Comparison of ENCODE assay signal across 18 cellular contexts in genomic region chr10:44358080-44358771, GRCh38. TPM values are rescaled to one million over a fixed set of nuclear protein-coding genes. Genes with fewer than 3 reads are reported as not detected.
DNase-seq lines count a peak whose midpoint lies in the region; ATAC-seq, FAIRE-seq and TF ChIP-seq lines count a peak whose summit lies in the region.
"Had no signal": no experiment of that assay in that cellular context is flagged by ENCODE, and none has a peak within 500 bp of the region (broad histone marks: within the 10 kb centered on the region; RNA-seq: fewer than 3 reads in every experiment).

No MANE protein-coding gene starts in this region.

- H4K5ac ChIP-seq in IMR-90 (ENCODE audit: low read depth, low read length) = no peak overlapping the region; the same call in 1 of the 2 replicates
- no peak overlapping the region for H4K5ac ChIP-seq in H1 (ENCODE audit: insufficient read length, low read depth, low read length)

- 0 out of 2 replicates have a peak, but pooled peaks cover 4% of the 10 kb centered on the region for H3K9me1 ChIP-seq in IMR-90 (ENCODE audit: insufficient read depth, low read length)

- no peak overlapping the region for H3K27ac ChIP-seq in IMR-90 (ENCODE audit: insufficient read depth, low read length)
- no peak overlapping the region for H3K27ac ChIP-seq in H1 (ENCODE audit: low read depth, low read length)

- CTCF ChIA-PET in IMR-90 (lab: Yijun Ruan, JAX) (interaction anchor here (1.1 kb wide), 1 partner anchor 19 kb away, joined by 3 read pairs; no protein-coding TSS in a partner anchor), H1 (lab: Charles Lee; ENCODE audit: partially characterized antibody) (interaction anchor here (0.7 to 6.3 kb wide), 11 partner anchors 10 to 159 kb away, joined by 3 to 43 read pairs (median 3); no protein-coding TSS in a partner anchor), GM10248 (lab: Yijun Ruan, JAX) (interaction anchor here (1.6 kb wide), 1 partner anchor 67 kb away, joined by 3 read pairs; no protein-coding TSS in a partner anchor)

- H3K27me3 ChIP-seq in IMR-90 (ENCODE audit: control insufficient read depth, insufficient read depth, low read length) = no peaks in the 10 kb centered on the region
- H3K27me3 ChIP-seq in H1 (replicated peaks in 1 of 4; ENCODE audit: control insufficient read depth in 3 of 4, extremely low read depth in 1 of 4, insufficient read depth in 3 of 4, low read length in 3 of 4) = no peaks in the 10 kb centered on the region; a peak in 1 of 7 replicates

- 0 out of 2 replicates have a peak overlapping the region, but pooled peaks have one; percentile 14 for H3K14ac ChIP-seq in IMR-90 (replicated peaks; ENCODE audit: low read depth, low read length)
- no peak overlapping the region for H3K14ac ChIP-seq in H1 (ENCODE audit: insufficient read length)

- H2BK120ac ChIP-seq in IMR-90 (ENCODE audit: low read depth, low read length) (no peak overlapping the region), H1 (replicated peaks; ENCODE audit: low read depth, low read length) (no peak overlapping the region)

- no peaks in the 10 kb centered on the region for H3K36me3 Mint-ChIP-seq in neural crest cell (ENCODE audit: low read depth)
- H3K36me3 Mint-ChIP-seq in activated CD4-positive, alpha-beta T cell treated with anti-CD3 and anti-CD28 coated beads, Interleukin-2, amount 10 ng/mL, durations not matched to agents 24 days and 14 days (ENCODE audit: low read depth) = no peaks in the 10 kb centered on the region
- H3K36me3 Mint-ChIP-seq: CD4-positive, alpha-beta memory T cell; IgD-negative memory B cell had no signal

- no peak overlapping the region for H4K91ac ChIP-seq in IMR-90 (ENCODE audit: insufficient read depth, low read depth, low read length)
- H4K91ac ChIP-seq in H1 (replicated peaks; ENCODE audit: insufficient read length, low read length) = peak overlapping the region; percentile 80

- ATAC-seq in IMR-90 (ENCODE audit: low read depth) (peak; percentile 28; the same call in 1 of the 2 replicates), GM18520 (IDR thresholded peaks at IDR 0.05; ENCODE audit: unreplicated experiment) (no peak), HG02973 (IDR thresholded peaks at IDR 0.05; ENCODE audit: unreplicated experiment) (no peak)

- H3K9me3 ChIP-seq in IMR-90 (ENCODE audit: control insufficient read depth, insufficient read depth, low read length) (no peaks in the 10 kb centered on the region), H1 (ENCODE audit: insufficient read depth in 2 of 2, low read depth in 1 of 2, low read length in 1 of 2) (no peaks in the 10 kb centered on the region)

- peak overlapping the region; percentile 7 for H3K27ac Mint-ChIP-seq in neural crest cell (ENCODE audit: unreplicated experiment)
- H3K27ac Mint-ChIP-seq in activated CD4-positive, alpha-beta T cell treated with anti-CD3 and anti-CD28 coated beads, Interleukin-2, amount 10 ng/mL, durations not matched to agents 24 days and 14 days = no peak overlapping the region
- H3K27ac Mint-ChIP-seq: IgD-negative memory B cell had no signal

- no peak overlapping the region for H2BK5ac ChIP-seq in IMR-90 (ENCODE audit: low read depth, low read length, poor library complexity, severe bottlenecking)
- no peak overlapping the region for H2BK5ac ChIP-seq in H1 (ENCODE audit: low read depth, low read length)

- no peak overlapping the region for H2AK5ac ChIP-seq in IMR-90 (ENCODE audit: low read depth, low read length)
- H2AK5ac ChIP-seq in H1 (ENCODE audit: low read depth, low read length) = no peak overlapping the region

- H3K4ac ChIP-seq in IMR-90 (ENCODE audit: low read depth, low read length) (no peak overlapping the region), H1 (replicated peaks; ENCODE audit: insufficient read length, low read depth, low read length) (no peak overlapping the region)

- H3K4me1 ChIP-seq in IMR-90 (ENCODE audit: control insufficient read depth, insufficient read depth, low read length) (peaks cover 8% of the 10 kb centered on the region; the same call in 1 of the 2 replicates), H1 (replicated peaks in 1 of 4; ENCODE audit: control insufficient read depth in 3 of 4, insufficient read depth in 4 of 4, low read length in 3 of 4) (peaks cover 0 to 16% (median 9%) of the 10 kb centered on the region in 4 experiments; a peak in 5 of 7 replicates)

- H2AK9ac ChIP-seq in IMR-90 (replicated peaks; ENCODE audit: low read depth, low read length, poor library complexity) = no peak overlapping the region

- H3K36me3 ChIP-seq in IMR-90 (ENCODE audit: control insufficient read depth, insufficient read depth, low read length) (no peaks in the 10 kb centered on the region), H1 (ENCODE audit: control insufficient read depth in 2 of 4, insufficient read depth in 4 of 4, low read length in 3 of 4) (no peaks in the 10 kb centered on the region)

- intact Hi-C loops in IMR-90 (cut with micrococcal nuclease) = no loop called here
- intact Hi-C loops in activated CD4-positive, alpha-beta T cell treated with anti-CD3 and anti-CD28 coated beads, Interleukin-2, amount 10 ng/mL, durations not matched to agents 24 days and 14 days (cut with micrococcal nuclease) = no loop called here

- H3K4me3 ChIP-seq in IMR-90 (ENCODE audit: insufficient read depth, low read depth, low read length) = no peak overlapping the region
- H3K4me3 ChIP-seq in H1 (ENCODE audit: extremely low read depth in 1 of 4, insufficient read depth in 2 of 4, low read depth in 3 of 4, low read length in 4 of 4) = no peak overlapping the region

- DNase-seq in IMR-90 (no peak), H1 (ENCODE audit: low read depth in 1 of 2, low spot score in 2 of 2) (no peak), neural crest cell (ENCODE audit: low read depth, low spot score) (no peak), GM10248 (ENCODE audit: extremely low spot score) (no peak)
- no peak for DNase-seq in activated CD4-positive, alpha-beta T cell treated with anti-CD3 and anti-CD28 coated beads, Interleukin-2, amount 10 ng/mL, durations not matched to agents 24 days and 14 days
- DNase-seq: ACHN; C1 segment of cervical spinal cord; CD4-positive, alpha-beta memory T cell; DMS79; HCEC 1CT; KG1 had no signal

- TF ChIP-seq RAD21 in IMR-90 (IDR thresholded peaks at IDR 0.05; ENCODE audit: low read length) = no peak
- no peak for TF ChIP-seq RAD21 in H1 (IDR thresholded peaks at IDR 0.05 in 1 of 2, conservative IDR thresholded peaks at IDR 0.05 in 1 of 2; ENCODE audit: low read depth in 2 of 2, low read length in 2 of 2)

- in situ Hi-C loops in IMR-90 (cut with MboI; ENCODE audit: low sequenced_read_pairs) = no loop called here

- H3K79me1 ChIP-seq in IMR-90 (ENCODE audit: low read depth in 1 of 2, low read length in 2 of 2) (no peaks in the 10 kb centered on the region), H1 (ENCODE audit: low read depth, low read length) (no peaks in the 10 kb centered on the region)

- no peaks in the 10 kb centered on the region for H3K79me2 ChIP-seq in H1 (ENCODE audit: control insufficient read depth in 1 of 2, insufficient read depth in 2 of 2, low read length in 2 of 2)

- H3K18ac ChIP-seq in IMR-90 (ENCODE audit: low read depth, low read length) = no peak overlapping the region; the same call in 1 of the 2 replicates
- H3K18ac ChIP-seq in H1 (ENCODE audit: extremely low read depth, low read length) = no peak overlapping the region

- no peak for TF ChIP-seq EP300 in H1 (IDR thresholded peaks at IDR 0.05; ENCODE audit: borderline replicate concordance in 1 of 2, low read depth in 2 of 2, low read length in 2 of 2)

- H4K20me1 ChIP-seq in IMR-90 (ENCODE audit: insufficient read depth, low read length) (no peaks in the 10 kb centered on the region), H1 (replicated peaks in 1 of 2; ENCODE audit: control insufficient read depth in 1 of 2, insufficient read depth in 2 of 2, low read length in 2 of 2) (no peaks in the 10 kb centered on the region)

- no TSS peak for BruUV-seq in IMR-90 (replicated peaks; lab: Mats Ljungman, UMichigan)

- FAIRE-seq in H1 (lab: Jason Lieb, UNC) = no peak
- FAIRE-seq: GM12891, GM19239 had no signal

- H3K4me1 Mint-ChIP-seq in neural crest cell = peaks cover 7% of the 10 kb centered on the region
- no peaks in the 10 kb centered on the region for H3K4me1 Mint-ChIP-seq in activated CD4-positive, alpha-beta T cell treated with anti-CD3 and anti-CD28 coated beads, Interleukin-2, amount 10 ng/mL, durations not matched to agents 24 days and 14 days
- H3K4me1 Mint-ChIP-seq: CD4-positive, alpha-beta memory T cell; IgD-negative memory B cell had no signal

- H3K23ac ChIP-seq in IMR-90 (ENCODE audit: low read depth, low read length) (no peak overlapping the region), H1 (ENCODE audit: insufficient read length) (no peak overlapping the region)

- H3K23me2 ChIP-seq in H1 (ENCODE audit: low read depth, low read length) = no peaks in the 10 kb centered on the region; the same call in 1 of the 2 replicates

- H3K9ac ChIP-seq in IMR-90 (ENCODE audit: low read depth, low read length) = no peak overlapping the region
- no peak overlapping the region for H3K9ac ChIP-seq in H1 (replicated peaks in 1 of 4; ENCODE audit: extremely low read depth in 1 of 4, low read depth in 3 of 4, low read length in 3 of 4)

- H3K27me3 Mint-ChIP-seq in neural crest cell (ENCODE audit: low read depth) = no peaks in the 10 kb centered on the region
- H3K27me3 Mint-ChIP-seq in activated CD4-positive, alpha-beta T cell treated with anti-CD3 and anti-CD28 coated beads, Interleukin-2, amount 10 ng/mL, durations not matched to agents 24 days and 14 days = no peaks in the 10 kb centered on the region

- H3K56ac ChIP-seq in IMR-90 (ENCODE audit: extremely low read depth, insufficient read depth, low read length) = no peak overlapping the region
- H3K56ac ChIP-seq in H1 (replicated peaks; ENCODE audit: insufficient read length, low read depth, low read length) = no peak overlapping the region

- H3K4me2 ChIP-seq in IMR-90 (ENCODE audit: low read depth, low read length) (no peak overlapping the region), H1 (ENCODE audit: insufficient read depth in 1 of 2, low read depth in 2 of 2, low read length in 2 of 2) (no peak overlapping the region)

- no peak overlapping the region; the same call in 1 of the 2 replicates for H2BK12ac ChIP-seq in H1 (ENCODE audit: low read depth, low read length)

- no peak overlapping the region for H2BK15ac ChIP-seq in IMR-90 (ENCODE audit: low read depth, low read length)
- H2BK15ac ChIP-seq in H1 (ENCODE audit: low read length) = no peak overlapping the region

- dilution Hi-C loops in IMR-90 (cut with HindIII; ENCODE audit: low sequenced_read_pairs, unreplicated experiment) = no loop called here

- H3K9me3 Mint-ChIP-seq in neural crest cell = no peaks in the 10 kb centered on the region
- H3K9me3 Mint-ChIP-seq in activated CD4-positive, alpha-beta T cell treated with anti-CD3 and anti-CD28 coated beads, Interleukin-2, amount 10 ng/mL, durations not matched to agents 24 days and 14 days = no peaks in the 10 kb centered on the region
- H3K9me3 Mint-ChIP-seq: IgD-negative memory B cell had no signal

- peak overlapping the region; percentile 59 for H2AFZ ChIP-seq in IMR-90 (replicated peaks; ENCODE audit: low read length, poor library complexity)
- H2AFZ ChIP-seq in H1 (ENCODE audit: low read length) = no peak overlapping the region

- WGBS in IMR-90 (ENCODE audit: extremely low coverage in 2 of 2, insufficient read length in 1 of 2), 2 experiments = 35% methylated on average over 5 of the region's 8 CpGs; no CpG with 5 or more reads in 1 of the 2 experiments
- WGBS in H1 (ENCODE audit: extremely low coverage in 1 of 2, insufficient coverage in 1 of 2, insufficient read length in 1 of 2, insufficient replicate concordance in 2 of 2, low coverage in 1 of 2, low lambda C conversion rate in 2 of 2, missing lambda C conversion rate in 1 of 2), 2 experiments = 82% methylated on average over 8 of the region's 8 CpGs; no CpG with 5 or more reads in 1 of the 2 experiments

- no peak overlapping the region for H4K8ac ChIP-seq in IMR-90 (ENCODE audit: low read depth in 2 of 2, low read length in 2 of 2)
- no peak overlapping the region for H4K8ac ChIP-seq in H1 (ENCODE audit: extremely low read depth, insufficient read depth, low read length)

- POLR2A ChIA-PET in IMR-90 (lab: Charles Lee; ENCODE audit: unreplicated experiment) (no interaction called here), H1 (lab: Charles Lee; ENCODE audit: partially characterized antibody) (interaction anchor here (1.6 to 4.0 kb wide), 3 partner anchors 11 to 19 kb away, joined by 4 to 24 read pairs (median 4); no protein-coding TSS in a partner anchor), GM10248 (lab: Yijun Ruan, JAX) (no interaction called here)

- no peak overlapping the region for H3K4me3 Mint-ChIP-seq in neural crest cell
- H3K4me3 Mint-ChIP-seq in activated CD4-positive, alpha-beta T cell treated with anti-CD3 and anti-CD28 coated beads, Interleukin-2, amount 10 ng/mL, durations not matched to agents 24 days and 14 days = no peak overlapping the region
- H3K4me3 Mint-ChIP-seq: CD4-positive, alpha-beta memory T cell; IgD-negative memory B cell had no signal

- H2BK20ac ChIP-seq in IMR-90 (ENCODE audit: low read depth, low read length) = no peak overlapping the region
- peak overlapping the region; percentile 38; the same call in 1 of the 2 replicates for H2BK20ac ChIP-seq in H1 (ENCODE audit: low read length)

- TF ChIP-seq POLR2A in IMR-90 (IDR thresholded peaks at IDR 0.05; ENCODE audit: low read depth, low read length) (no peak), H1 (IDR thresholded peaks at IDR 0.05; ENCODE audit: control extremely low read depth in 1 of 2, low read depth in 2 of 2, low read length in 2 of 2) (no peak)

- TF ChIP-seq CTCF in IMR-90 (conservative IDR thresholded peaks at IDR 0.05; ENCODE audit: low read depth, low read length) = no peak
- TF ChIP-seq CTCF in H1 (IDR thresholded peaks at IDR 0.05; ENCODE audit: control extremely low read depth in 1 of 3, insufficient read depth in 1 of 3, low read depth in 1 of 3, low read length in 3 of 3) = no peak
- TF ChIP-seq CTCF in neural crest cell (conservative IDR thresholded peaks at IDR 0.05) = no peak
- TF ChIP-seq CTCF in GM10248 (IDR thresholded peaks at IDR 0.05; ENCODE audit: control extremely low read depth, extremely low read depth, low read depth, missing control alignments) = no peak

RNA-seq across cellular contexts. Expression of gene CXCL12, which starts 26.7 kb away (rescaled TPM):
- total RNA-seq in IMR-90 (2012; rRNA removed) (15.8 and 16.9 TPM in 2 replicates), neural crest cell (3.6 and 4.0 TPM in 2 replicates)
- polyA plus RNA-seq in IMR-90 (2012; rRNA removed) (79.4 and 80.7 TPM in 2 replicates), H1 (2011; rRNA removed) (53.8 and 79.9 TPM in 2 replicates)
- 71.2 and 87.9 TPM in 2 replicates for polyA plus RNA-seq in IMR-90 (2012; cell fraction: cytosol; rRNA removed)
- polyA plus RNA-seq in IMR-90 (2012; cell fraction: nucleus; rRNA removed; ENCODE audit: low replicate concordance) = 82.3 and 90.9 TPM in 2 replicates
- 48.0 and 51.4 TPM in 2 replicates for total RNA-seq in H1 (2021; fragmentation: NEBNext Ultra II Directional; extraction: Animal tissue kit (Norgen Biotek cat#: 25700))
- polyA plus RNA-seq in H1 (2011; cell fraction: cytosol; rRNA removed) = 46.6 TPM
- polyA plus RNA-seq in H1 (2011; cell fraction: nucleus; rRNA removed) = 67.1 TPM
- polyA plus RNA-seq in H1 (2012, experiment 1 of 2) = 33.5 to 42.8 TPM (median 37.2 TPM) in 4 replicates
- polyA plus RNA-seq in H1 (2012, experiment 2 of 2) = 30.6 TPM
- polyA plus RNA-seq in H1 (2013, experiment 1 of 2) = 68.4 TPM
- polyA plus RNA-seq in H1 (2013, experiment 2 of 2) = 78.8 TPM
- 21.6 and 32.5 TPM in 2 replicates for polyA minus RNA-seq in H1 (2011; rRNA and poly(A)+ RNA removed)
- polyA minus RNA-seq in H1 (2011; cell fraction: cytosol; rRNA and poly(A)+ RNA removed) = 25.7 TPM
- polyA minus RNA-seq in H1 (2011; cell fraction: nucleus; rRNA and poly(A)+ RNA removed) = 36.3 TPM
- not detected in 2 replicates for total RNA-seq in activated CD4-positive, alpha-beta T cell treated with anti-CD3 and anti-CD28 coated beads, Interleukin-2, amount 10 ng/mL, durations not matched to agents 24 days and 14 days
- total RNA-seq: A172; CD4-positive, alpha-beta memory T cell; G401 had no signal
- polyA plus RNA-seq: CD4-positive, alpha-beta memory T cell; IgD-negative memory B cell had no signal
